29 cellular contexts compared by ENCODE assay signal in the genomic region with DNA sequence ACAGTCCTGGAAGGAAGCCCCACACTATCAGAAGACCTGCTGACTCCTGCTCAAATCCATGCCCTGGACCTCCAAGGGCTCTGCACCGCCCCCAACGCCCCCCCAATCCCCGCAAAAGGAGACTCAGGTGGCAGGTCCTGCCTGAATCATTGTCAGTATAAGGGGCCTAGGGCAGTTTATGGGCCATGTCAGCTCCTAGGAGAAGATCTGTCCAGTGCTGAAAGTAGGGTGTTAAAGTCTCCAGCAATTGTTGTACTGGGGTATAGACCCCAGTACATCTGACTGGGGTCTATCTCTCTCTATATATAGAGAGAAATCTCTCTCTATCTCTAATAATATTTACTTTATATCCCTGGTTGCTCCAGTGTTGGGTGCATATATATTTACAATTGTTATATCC. TPM values are rescaled to one million over a fixed set of nuclear protein-coding genes. Genes with fewer than 3 reads are reported as not detected.
"Had no signal": no experiment of that assay in that cellular context is flagged by ENCODE, and none has a peak within 500 bp of the region (broad histone marks: within the 10 kb centered on the region; RNA-seq: fewer than 3 reads in every experiment).

No MANE protein-coding gene starts in this region.

- ATAC-seq: activated CD4-positive, CD25-positive, alpha-beta regulatory T cell treated with anti-CD3 and anti-CD28 coated beads, Interleukin-2, amount 50 U/mL, for 24 hours; activated CD8-positive, alpha-beta T cell treated with anti-CD3 and anti-CD28 coated beads for 36 hours; activated naive CD4-positive, alpha-beta T cell treated with anti-CD3 and anti-CD28 coated beads, Interleukin-2, amount 50 U/mL, for 72 hours; activated naive CD8-positive, alpha-beta T cell treated with anti-CD3 and anti-CD28 coated beads, Interleukin-2, amount 50 U/mL, for 24 hours; body of pancreas; Panc1; Right ventricle myocardium inferior had no signal

- H3K4me1 Mint-ChIP-seq: activated naive CD8-positive, alpha-beta T cell treated with anti-CD3 and anti-CD28 coated beads, Interleukin-2, amount 50 U/mL, for 24 hours had no signal

- H3K27me3 ChIP-seq: ascending aorta, body of pancreas had no signal

- H3K27ac ChIP-seq: ascending aorta, body of pancreas, coronary artery, SK-N-MC had no signal

- H3K9me3 ChIP-seq: ascending aorta, body of pancreas, MG63 had no signal

- H3K4me1 ChIP-seq: ascending aorta, body of pancreas had no signal

- H3K36me3 ChIP-seq: ascending aorta, MG63 had no signal

- H3K4me3 Mint-ChIP-seq: activated CD8-positive, alpha-beta T cell treated with anti-CD3 and anti-CD28 coated beads for 36 hours; activated naive CD8-positive, alpha-beta T cell treated with anti-CD3 and anti-CD28 coated beads, Interleukin-2, amount 50 U/mL, for 24 hours; activated T-cell treated with anti-CD3 and anti-CD28 coated beads, Interleukin-2, amount 50 U/mL, for 24 hours; activated T-helper 1 cell treated with anti-CD3 and anti-CD28 coated beads, Interleukin-12 subunit alpha, Interleukin-12 subunit beta, Interleukin-2, Interleukin-4 antibody, amounts not matched to agents 30 ng/mL and 10 ng/mL and 1 ng/mL, durations not matched to agents 14 hours and 24 hours and 36 hours; T-helper 1 cell treated with Interleukin-12 subunit alpha and Interleukin-12 subunit beta and Interleukin-4 antibody, amounts not matched to agents 30 μg/mL and 1 μg/mL, for 36 hours had no signal

- DNase-seq: activated CD4-positive, alpha-beta T cell treated with anti-CD3 and anti-CD28 coated beads for 4 hours; activated CD8-positive, alpha-beta T cell treated with anti-CD3 and anti-CD28 coated beads for 36 hours; activated effector memory CD4-positive, alpha-beta T cell treated with Interleukin-2 at 50 U/mL for 16 hours; activated naive CD4-positive, alpha-beta T cell treated with Interleukin-2 at 50 U/mL for 16 hours; activated naive CD8-positive, alpha-beta T cell treated with anti-CD3 and anti-CD28 coated beads, Interleukin-2, amount 50 U/mL, for 24 hours; activated T-cell treated with anti-CD3 and anti-CD28 coated beads, Interleukin-2, amount 50 U/mL, for 24 hours; amniotic stem cell; body of pancreas; central memory CD4-positive, alpha-beta T cell; MG63; NCI-H146; NCI-H187 treated with DMSO at 0.1 percent for 48 hours; NCI-H2081 treated with DMSO at 0.1 percent for 48 hours; NCI-H2227 treated with DMSO at 0.1 percent for 48 hours; NCI-H526; RPMI8226 had no signal

- H3K4me3 ChIP-seq: ascending aorta, body of pancreas, coronary artery, MG63, SK-N-MC had no signal

- H3K27ac Mint-ChIP-seq: activated CD8-positive, alpha-beta T cell treated with anti-CD3 and anti-CD28 coated beads for 36 hours; activated naive CD4-positive, alpha-beta T cell treated with anti-CD3 and anti-CD28 coated beads, Interleukin-2, amount 50 U/mL, for 72 hours; activated naive CD8-positive, alpha-beta T cell treated with anti-CD3 and anti-CD28 coated beads, Interleukin-2, amount 50 U/mL, for 24 hours; activated T-cell treated with anti-CD3 and anti-CD28 coated beads, Interleukin-2, amount 50 U/mL, for 24 hours; activated T-helper 1 cell treated with anti-CD3 and anti-CD28 coated beads, Interleukin-12 subunit alpha, Interleukin-12 subunit beta, Interleukin-2, Interleukin-4 antibody, amounts not matched to agents 30 ng/mL and 10 ng/mL and 1 ng/mL, durations not matched to agents 14 hours and 24 hours and 36 hours; T-helper 1 cell treated with Interleukin-12 subunit alpha and Interleukin-12 subunit beta and Interleukin-4 antibody, amounts not matched to agents 30 μg/mL and 1 μg/mL, for 36 hours had no signal

- H3K9me3 Mint-ChIP-seq: activated CD8-positive, alpha-beta T cell treated with anti-CD3 and anti-CD28 coated beads for 36 hours; activated naive CD8-positive, alpha-beta T cell treated with anti-CD3 and anti-CD28 coated beads, Interleukin-2, amount 50 U/mL, for 24 hours; activated T-cell treated with anti-CD3 and anti-CD28 coated beads, Interleukin-2, amount 50 U/mL, for 24 hours; activated T-helper 1 cell treated with anti-CD3 and anti-CD28 coated beads, Interleukin-12 subunit alpha, Interleukin-12 subunit beta, Interleukin-2, Interleukin-4 antibody, amounts not matched to agents 30 ng/mL and 10 ng/mL and 1 ng/mL, durations not matched to agents 14 hours and 24 hours and 36 hours; T-helper 1 cell treated with Interleukin-12 subunit alpha and Interleukin-12 subunit beta and Interleukin-4 antibody, amounts not matched to agents 30 μg/mL and 1 μg/mL, for 36 hours had no signal

RNA-seq across cellular contexts. Expression of a gene that starts 12.1 kb away (rescaled TPM):
- total RNA-seq: activated CD8-positive, alpha-beta T cell treated with anti-CD3 and anti-CD28 coated beads for 36 hours; activated naive CD4-positive, alpha-beta T cell treated with anti-CD3 and anti-CD28 coated beads, Interleukin-2, amount 50 U/mL, for 72 hours; activated T-helper 1 cell treated with anti-CD3 and anti-CD28 coated beads, Interleukin-12 subunit alpha, Interleukin-12 subunit beta, Interleukin-2, Interleukin-4 antibody, amounts not matched to agents 30 ng/mL and 10 ng/mL and 1 ng/mL, durations not matched to agents 14 hours and 24 hours and 36 hours; ascending aorta; body of pancreas; bronchial epithelial cell; NCI-H460; OCI-LY7; Right ventricle myocardium inferior had no signal

RNA-seq across cellular contexts. Expression of a gene that starts 56.3 kb away (rescaled TPM):
- total RNA-seq: activated T-helper 1 cell treated with anti-CD3 and anti-CD28 coated beads, Interleukin-12 subunit alpha, Interleukin-12 subunit beta, Interleukin-2, Interleukin-4 antibody, amounts not matched to agents 30 ng/mL and 10 ng/mL and 1 ng/mL, durations not matched to agents 14 hours and 24 hours and 36 hours; ascending aorta; body of pancreas; bronchial epithelial cell; chondrocyte; NCI-H460; OCI-LY7 had no signal
